Comparison of ENCODE assay signal across 8 cellular contexts in genomic region chr1:31945677-31946076, GRCh38. TPM values are rescaled to one million over a fixed set of nuclear protein-coding genes. Genes with fewer than 3 reads are reported as not detected.
A peak's percentile ranks its signal among the peaks of the same experiment; 100 is the strongest.
DNase-seq lines count a peak whose midpoint lies in the region; ATAC-seq and TF ChIP-seq lines count a peak whose summit lies in the region.
"Not testable (repeated sequence)": the region's sequence is repeated elsewhere in the genome, so short reads cannot be mapped to it uniquely, and the experiment has no call there.

No MANE protein-coding gene starts in this region.

- not testable (repeated sequence) for TF ChIP-seq CTCF in Panc1 (IDR thresholded peaks at IDR 0.05); left lung (IDR thresholded peaks at IDR 0.05); neutrophil (IDR thresholded peaks at IDR 0.05); stomach (IDR thresholded peaks at IDR 0.05); uterus (IDR thresholded peaks at IDR 0.05)

- not testable (repeated sequence) for H3K27me3 Mint-ChIP-seq in CD4-positive, alpha-beta memory T cell; activated T-cell treated with anti-CD3 and anti-CD28 coated beads, Interleukin-2, amount 50 U/mL, for 72 hours (ENCODE audit: low read depth); central memory CD8-positive, alpha-beta T cell

- in situ Hi-C loops in Panc1 (cut with HindIII; ENCODE audit: low pct_unique_long_range_greater_than_20kb, low sequenced_read_pairs): not testable (repeated sequence)

- peaks cover 25 to 59% (median 40%) of the 10 kb centered on the region in 4 donors for H3K4me1 Mint-ChIP-seq in CD4-positive, alpha-beta memory T cell
- H3K4me1 Mint-ChIP-seq in activated T-cell treated with anti-CD3 and anti-CD28 coated beads, Interleukin-2, amount 50 U/mL, for 72 hours (ENCODE audit: low read depth): peaks cover 58% of the 10 kb centered on the region
- peaks cover 39% of the 10 kb centered on the region for H3K4me1 Mint-ChIP-seq in central memory CD8-positive, alpha-beta T cell

- H3K27ac ChIP-seq in CD4-positive, alpha-beta memory T cell (ENCODE audit: low read depth, low read length): not testable (repeated sequence)
- H3K27ac ChIP-seq in Panc1 (ENCODE audit: low read length) (peak overlapping the region; percentile 100), left lung (peak overlapping the region; percentile 99), neutrophil (peak overlapping the region; percentile 95), stomach (peak overlapping the region in 4 of 5 donors; percentile 93 to 100 (median 96)), uterus (peak overlapping the region; percentile 99)

- TF ChIP-seq EP300 in stomach (IDR thresholded peaks at IDR 0.05): not testable (repeated sequence)

- intact Hi-C loops in CD4-positive, alpha-beta memory T cell (cut with micrococcal nuclease); Panc1 (cut with micrococcal nuclease; ENCODE audit: unreplicated experiment); left lung (cut with DNase I); stomach (cut with DNase I; ENCODE audit: low total_unique reads); uterus (cut with DNase I; ENCODE audit: low total_unique reads): not testable (repeated sequence)

- not testable (repeated sequence) for H3K27me3 ChIP-seq in CD4-positive, alpha-beta memory T cell (ENCODE audit: insufficient read depth, low read length); Panc1 (ENCODE audit: control insufficient read depth, insufficient read depth, low read length); left lung; neutrophil; stomach; uterus

- H3K4me3 Mint-ChIP-seq in CD4-positive, alpha-beta memory T cell: peak overlapping the region in 7 of 8 donors; percentile 36 to 88 (median 50)
- H3K4me3 Mint-ChIP-seq in activated T-cell treated with anti-CD3 and anti-CD28 coated beads, Interleukin-2, amount 50 U/mL, for 72 hours: peak overlapping the region; percentile 65 to 75
- peak overlapping the region; percentile 85 for H3K4me3 Mint-ChIP-seq in central memory CD8-positive, alpha-beta T cell

- not testable (repeated sequence) for H3K9me3 ChIP-seq in CD4-positive, alpha-beta memory T cell (ENCODE audit: control insufficient read depth in 1 of 2, low read length in 2 of 2); Panc1 (ENCODE audit: control insufficient read depth, insufficient read depth, low read depth, low read length); left lung; neutrophil; stomach; uterus

- TF ChIP-seq POLR2A in stomach (IDR thresholded peaks at IDR 0.05); uterus (IDR thresholded peaks at IDR 0.05): not testable (repeated sequence)

- not testable (repeated sequence) for H3K36me3 Mint-ChIP-seq in CD4-positive, alpha-beta memory T cell; activated T-cell treated with anti-CD3 and anti-CD28 coated beads, Interleukin-2, amount 50 U/mL, for 72 hours (ENCODE audit: insufficient read depth in 2 of 2)
- H3K36me3 Mint-ChIP-seq in central memory CD8-positive, alpha-beta T cell (ENCODE audit: insufficient read depth): peaks cover 11% of the 10 kb centered on the region

- CTCF ChIA-PET in CD4-positive, alpha-beta memory T cell (lab: Charles Lee; ENCODE audit: partially characterized antibody): interaction anchor here (3.4 to 10.5 kb wide), 3 partner anchors 8 to 19 kb away, joined by 17 to 208 read pairs (median 174); no protein-coding TSS in a partner anchor
- CTCF ChIA-PET in Panc1 (lab: Charles Lee): interaction anchor here (0.7 kb wide), 1 partner anchor 18 kb away, joined by 3 read pairs; no protein-coding TSS in a partner anchor

- DNase-seq in CD4-positive, alpha-beta memory T cell; Panc1 (ENCODE audit: low read depth, low spot score); activated T-cell treated with anti-CD3 and anti-CD28 coated beads, Interleukin-2, amount 50 U/mL, for 72 hours; central memory CD8-positive, alpha-beta T cell (ENCODE audit: low spot score in 2 of 2); left lung; stomach; uterus: not testable (repeated sequence)

- H3K4me3 ChIP-seq in CD4-positive, alpha-beta memory T cell (ENCODE audit: low read length in 2 of 2); Panc1 (ENCODE audit: low read depth in 2 of 2, low read length in 2 of 2); left lung; stomach; uterus: not testable (repeated sequence)
- H3K4me3 ChIP-seq in neutrophil (ENCODE audit: low read depth in 1 of 2, low read length in 1 of 2): peak overlapping the region; percentile 50 to 65

- H3K27ac Mint-ChIP-seq in CD4-positive, alpha-beta memory T cell: peak overlapping the region in 6 of 7 donors; percentile 57 to 98 (median 76)
- not testable (repeated sequence) for H3K27ac Mint-ChIP-seq in activated T-cell treated with anti-CD3 and anti-CD28 coated beads, Interleukin-2, amount 50 U/mL, for 72 hours; central memory CD8-positive, alpha-beta T cell (ENCODE audit: low read depth)

- H3K36me3 ChIP-seq in CD4-positive, alpha-beta memory T cell (ENCODE audit: insufficient read depth, low read length); Panc1 (ENCODE audit: control insufficient read depth, insufficient read depth, low read length); left lung; neutrophil; stomach; uterus: not testable (repeated sequence)

- WGBS in stomach, 5 donors: 94 to 99% (median 98%) methylated on average over 10 of the region's 10 CpGs

- ATAC-seq in Panc1; activated T-cell treated with anti-CD3 and anti-CD28 coated beads, Interleukin-2, amount 50 U/mL, for 72 hours (replicated peaks in 1 of 2); central memory CD8-positive, alpha-beta T cell (replicated peaks; ENCODE audit: extremely low read depth, poor library complexity, severe bottlenecking); left lung: not testable (repeated sequence)

- peaks cover 61% of the 10 kb centered on the region for H3K4me1 ChIP-seq in CD4-positive, alpha-beta memory T cell (ENCODE audit: insufficient read depth, low read length)
- H3K4me1 ChIP-seq in Panc1 (ENCODE audit: control insufficient read depth, insufficient read depth, low read length) (peaks cover 31% of the 10 kb centered on the region), left lung (peaks cover 8 to 60% of the 10 kb centered on the region in 2 donors), neutrophil (ENCODE audit: control insufficient read depth in 1 of 2, insufficient read depth in 1 of 2, low read depth in 1 of 2, low read length in 1 of 2) (peaks cover 55 to 61% of the 10 kb centered on the region in 2 experiments), stomach (peaks cover 31 to 64% (median 44%) of the 10 kb centered on the region in 4 donors)
- not testable (repeated sequence) for H3K4me1 ChIP-seq in uterus

- H3K9me3 Mint-ChIP-seq in CD4-positive, alpha-beta memory T cell; activated T-cell treated with anti-CD3 and anti-CD28 coated beads, Interleukin-2, amount 50 U/mL, for 72 hours; central memory CD8-positive, alpha-beta T cell: not testable (repeated sequence)

- POLR2A ChIA-PET in CD4-positive, alpha-beta memory T cell (lab: Charles Lee; ENCODE audit: partially characterized antibody): interaction anchor here (1.2 to 14.9 kb wide), 8 partner anchors 11 to 449 kb away, joined by 7 to 545 read pairs (median 18); partner anchors contain the start of genes BSDC1, KHDRBS1 and TMEM39B
- POLR2A ChIA-PET in Panc1 (lab: Charles Lee): not testable (repeated sequence)

- not testable (repeated sequence) for BruUV-seq in Panc1 (replicated peaks; lab: Mats Ljungman, UMichigan)

RNA-seq across cellular contexts. Expression of gene PTP4A2, which starts 7.5 kb away (rescaled TPM):
- 100 to 1,000 TPM; 254 to 276 TPM for total RNA-seq in CD4-positive, alpha-beta memory T cell
- 100 to 1,000 TPM; 401 to 529 TPM for polyA plus RNA-seq in CD4-positive, alpha-beta memory T cell
- total RNA-seq in Panc1 (2021; ENCODE audit: unreplicated experiment): 559 TPM
- 217 TPM for polyA plus RNA-seq in Panc1 (2012; ENCODE audit: insufficient read length)
- total RNA-seq in activated T-cell treated with anti-CD3 and anti-CD28 coated beads, Interleukin-2, amount 50 U/mL, for 72 hours: 100 to 1,000 TPM; 437 to 541 TPM
- 100 to 1,000 TPM; 210 to 272 TPM for total RNA-seq in left lung
- total RNA-seq in stomach: 100 to 1,000 TPM in 3 of 5 donors, 10 to 100 TPM in 2; 81.7 to 330 (median 218) TPM
- polyA plus RNA-seq in stomach: 100 to 1,000 TPM in 2 of 3 donors, 10 to 100 TPM in 1; 78.6 to 182 (median 153) TPM
- total RNA-seq in uterus: 100 to 1,000 TPM; 276 to 567 (median 333) TPM
